ENCODE assay signal across 8 cellular contexts in the genomic region with DNA sequence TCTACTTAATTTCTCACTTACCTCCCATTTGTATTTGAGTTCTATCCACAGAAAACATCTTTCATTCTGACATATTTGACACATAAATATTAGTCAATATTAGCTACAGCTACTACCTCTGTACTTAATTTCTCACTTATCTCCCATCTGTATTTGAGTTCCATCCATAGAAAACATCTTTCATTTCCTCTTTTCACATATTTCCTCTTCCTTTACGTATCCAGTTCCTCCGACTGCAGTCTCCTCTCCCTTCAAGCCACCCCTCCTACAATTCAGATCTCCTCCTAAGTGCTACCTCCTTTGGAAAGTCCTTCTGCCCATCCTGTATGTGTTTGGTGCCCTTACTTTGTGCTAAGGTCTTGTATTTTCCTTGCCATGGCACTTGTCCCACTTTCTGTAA. TPM values are rescaled to one million over a fixed set of nuclear protein-coding genes. Genes with fewer than 3 reads are reported as not detected.
A peak's percentile ranks its signal among the peaks of the same experiment; 100 is the strongest.
DNase-seq lines count a peak whose midpoint lies in the region; ATAC-seq and TF ChIP-seq lines count a peak whose summit lies in the region.

No MANE protein-coding gene starts in this region.

- H3K9me3 ChIP-seq in BE2C, result no peaks in the 10 kb centered on the region
- H3K9me3 ChIP-seq in IMR-90 (ENCODE audit: control insufficient read depth, insufficient read depth, low read length), result no peaks in the 10 kb centered on the region

- no peaks in the 10 kb centered on the region for H3K9me3 Mint-ChIP-seq in naive B cell

- POLR2A ChIA-PET in IMR-90 (lab: Charles Lee; ENCODE audit: unreplicated experiment), result no interaction called here

- H3K4me1 ChIP-seq in BE2C (peaks cover 3% of the 10 kb centered on the region; the same call in 1 of the 2 replicates), IMR-90 (ENCODE audit: control insufficient read depth, insufficient read depth, low read length) (peaks cover 5% of the 10 kb centered on the region)

- peak overlapping the region; percentile 94 for H3K4me2 ChIP-seq in IMR-90 (ENCODE audit: low read depth, low read length)

- H3K4me1 Mint-ChIP-seq in naive B cell, result peaks cover 42 to 52% (median 48%) of the 10 kb centered on the region in 3 donors

- peak overlapping the region; percentile 97 for H3K4me3 ChIP-seq in BE2C (ENCODE audit: low read depth, low read length)
- peak overlapping the region; percentile 84; the same call in 1 of the 2 replicates for H3K4me3 ChIP-seq in IMR-90 (ENCODE audit: insufficient read depth, low read depth, low read length)
- peak overlapping the region; percentile 94 for H3K4me3 ChIP-seq in brain microvascular endothelial cell (ENCODE audit: low read depth, low read length)

- intact Hi-C loops in IMR-90 (cut with micrococcal nuclease), result loop anchor here (5.0 kb wide), 1 partner anchor 130 kb away; no protein-coding TSS in a partner anchor

- H3K4me3 Mint-ChIP-seq in naive B cell, result peak overlapping the region; percentile 4 to 100 (median 98)

- no peak overlapping the region for H3K56ac ChIP-seq in IMR-90 (ENCODE audit: extremely low read depth, insufficient read depth, low read length)

- peaks cover 3% of the 10 kb centered on the region for H3K36me3 ChIP-seq in BE2C
- H3K36me3 ChIP-seq in IMR-90 (ENCODE audit: control insufficient read depth, insufficient read depth, low read length), result peaks cover 4% of the 10 kb centered on the region
- no peaks in the 10 kb centered on the region for H3K36me3 ChIP-seq in brain microvascular endothelial cell (replicated peaks)

- peak overlapping the region; percentile 68 for H3K23ac ChIP-seq in IMR-90 (ENCODE audit: low read depth, low read length)

- TF ChIP-seq RAD21 in IMR-90 (IDR thresholded peaks at IDR 0.05; ENCODE audit: low read length), result no peak

- H2BK20ac ChIP-seq in IMR-90 (ENCODE audit: low read depth, low read length), result no peak overlapping the region

- H2BK15ac ChIP-seq in IMR-90 (ENCODE audit: low read depth, low read length), result no peak overlapping the region

- H3K27ac ChIP-seq in IMR-90 (ENCODE audit: insufficient read depth, low read length) (no peak overlapping the region), brain microvascular endothelial cell (no peak overlapping the region)

- peaks cover 0 to 7% of the 10 kb centered on the region in 2 donors for H3K36me3 Mint-ChIP-seq in naive B cell

- peak overlapping the region; percentile 51; the same call in 1 of the 2 replicates for H3K14ac ChIP-seq in IMR-90 (replicated peaks; ENCODE audit: low read depth, low read length)

- CTCF ChIA-PET in IMR-90 (lab: Yijun Ruan, JAX), result no interaction called here

- no peaks in the 10 kb centered on the region; the same call in 1 of the 2 replicates for H4K20me1 ChIP-seq in IMR-90 (ENCODE audit: insufficient read depth, low read length)

- H2AK9ac ChIP-seq in IMR-90 (replicated peaks; ENCODE audit: low read depth, low read length, poor library complexity), result no peak overlapping the region

- no peak overlapping the region for H2BK5ac ChIP-seq in IMR-90 (ENCODE audit: low read depth, low read length, poor library complexity, severe bottlenecking)

- no peak overlapping the region for H3K18ac ChIP-seq in IMR-90 (ENCODE audit: low read depth, low read length)

- 100% methylated on average over 2 of the region's 2 CpGs; no CpG with 5 or more reads in 1 of the 2 experiments for WGBS in IMR-90 (ENCODE audit: extremely low coverage in 2 of 2, insufficient read length in 1 of 2), 2 experiments

- TF ChIP-seq CTCF in BE2C (IDR thresholded peaks at IDR 0.05; ENCODE audit: low read depth, low read length) (no peak), IMR-90 (conservative IDR thresholded peaks at IDR 0.05; ENCODE audit: low read depth, low read length) (no peak), brain microvascular endothelial cell (IDR thresholded peaks at IDR 0.05; ENCODE audit: low read depth, low read length, missing control alignments) (no peak)

- H3K27me3 Mint-ChIP-seq in naive B cell, result no peaks in the 10 kb centered on the region

- H4K8ac ChIP-seq in IMR-90 (ENCODE audit: low read depth in 2 of 2, low read length in 2 of 2), result peak overlapping the region in 1 of 2 experiments; percentile 55; a peak in 1 of 4 replicates

- DNase-seq in BE2C (no peak), IMR-90 (no peak), brain microvascular endothelial cell (no peak), naive B cell (no peak), NCI-H128 (lab: John Stamatoyannopoulos, UW; ENCODE audit: unreplicated experiment) (no peak)
- no peak for DNase-seq in NK-92 treated with Interleukin-12 subunit alpha and Interleukin-12 subunit beta, amount 100 ng/mL, for 24 hours (lab: John Stamatoyannopoulos, UW)

- peak overlapping the region in 2 of 6 donors; percentile 66 to 97 for H3K27ac Mint-ChIP-seq in naive B cell

- H4K5ac ChIP-seq in IMR-90 (ENCODE audit: low read depth, low read length), result peak overlapping the region; percentile 51; the same call in 1 of the 2 replicates

- H4K91ac ChIP-seq in IMR-90 (ENCODE audit: insufficient read depth, low read depth, low read length), result peak overlapping the region; percentile 24; the same call in 1 of the 2 replicates

- peaks cover 33 to 53% of the 10 kb centered on the region in 2 experiments for H3K79me1 ChIP-seq in IMR-90 (ENCODE audit: low read depth in 1 of 2, low read length in 2 of 2)

- in situ Hi-C loops in IMR-90 (cut with MboI; ENCODE audit: low sequenced_read_pairs) (no loop called here), brain microvascular endothelial cell (cut with HindIII; ENCODE audit: low pct_ligation_motif_present, low sequenced_read_pairs) (no loop called here)

- H2AFZ ChIP-seq in IMR-90 (replicated peaks; ENCODE audit: low read length, poor library complexity), result no peak overlapping the region

- 0 out of 2 replicates have a peak overlapping the region, but pooled peaks have one; percentile 44 for H3K9ac ChIP-seq in IMR-90 (ENCODE audit: low read depth, low read length)

- ATAC-seq in IMR-90 (ENCODE audit: low read depth) (no peak), naive B cell (ENCODE audit: low read depth in 2 of 2) (no peak), GM19467 (IDR thresholded peaks at IDR 0.05; ENCODE audit: unreplicated experiment) (no peak), HG02678 (IDR thresholded peaks at IDR 0.05; ENCODE audit: unreplicated experiment) (no peak)

- H2AK5ac ChIP-seq in IMR-90 (ENCODE audit: low read depth, low read length), result no peak overlapping the region

- no peak overlapping the region for H2BK120ac ChIP-seq in IMR-90 (ENCODE audit: low read depth, low read length)

- dilution Hi-C loops in IMR-90 (cut with HindIII; ENCODE audit: low sequenced_read_pairs, unreplicated experiment), result no loop called here

- no peaks in the 10 kb centered on the region for H3K27me3 ChIP-seq in BE2C
- no peaks in the 10 kb centered on the region for H3K27me3 ChIP-seq in IMR-90 (ENCODE audit: control insufficient read depth, insufficient read depth, low read length)
- H3K27me3 ChIP-seq in brain microvascular endothelial cell (replicated peaks), result no peaks in the 10 kb centered on the region

- BruUV-seq in IMR-90 (replicated peaks; lab: Mats Ljungman, UMichigan), result no TSS peak

- no peak overlapping the region for H3K4ac ChIP-seq in IMR-90 (ENCODE audit: low read depth, low read length)

- TF ChIP-seq POLR2A in IMR-90 (IDR thresholded peaks at IDR 0.05; ENCODE audit: low read depth, low read length), result no peak

- H3K9me1 ChIP-seq in IMR-90 (ENCODE audit: insufficient read depth, low read length), result peaks cover 13% of the 10 kb centered on the region

TF ChIP-seq in IMR-90, 13 proteins besides CTCF, POLR2A, EP300 and RAD21 (continues in another document):
- TF ChIP-seq NFE2L2 (IDR thresholded peaks at IDR 0.05; ENCODE audit: low read depth, low read length) (no peak), RFX5 (IDR thresholded peaks at IDR 0.05; ENCODE audit: low read depth, low read length) (no peak), BHLHE40 (IDR thresholded peaks at IDR 0.05; ENCODE audit: low read depth, low read length) (no peak), MAFK (IDR thresholded peaks at IDR 0.05; ENCODE audit: low read depth, low read length) (no peak), ELK1 (IDR thresholded peaks at IDR 0.05; ENCODE audit: borderline replicate concordance, low read depth, low read length) (no peak), USF2 (IDR thresholded peaks at IDR 0.05; ENCODE audit: low read depth, low read length) (no peak), SMC3 (IDR thresholded peaks at IDR 0.05; ENCODE audit: low read depth, low read length) (no peak), FOS (IDR thresholded peaks at IDR 0.05; ENCODE audit: low read depth, low read length) (no peak), CHD1 (IDR thresholded peaks at IDR 0.05; ENCODE audit: low read depth, low read length) (no peak), RCOR1 (IDR thresholded peaks at IDR 0.05; ENCODE audit: insufficient replicate concordance, low read length) (no peak)

RNA-seq across cellular contexts. Expression of gene SREK1IP1, which starts 1.6 kb away (rescaled TPM):
- 12.1 TPM for polyA plus RNA-seq in BE2C (2012; ENCODE audit: insufficient read depth, insufficient read length, low read depth)
- 6.5 and 8.3 TPM in 2 replicates for total RNA-seq in IMR-90 (2012; rRNA removed)
- polyA plus RNA-seq in IMR-90 (2012; rRNA removed), result 3.3 TPM in 2 replicates
- polyA plus RNA-seq in IMR-90 (2012; cell fraction: cytosol; rRNA removed), result 1.1 TPM in 2 replicates
- polyA plus RNA-seq in IMR-90 (2012; cell fraction: nucleus; rRNA removed; ENCODE audit: low replicate concordance), result 0.74 and 1.4 TPM in 2 replicates
- polyA plus RNA-seq in naive B cell (ENCODE audit: low read depth in 6 of 6), result 10 to 100 TPM; 17.1 to 32.8 (median 26.6) TPM

RNA-seq across cellular contexts. Expression of gene CWC27, which starts 1.8 kb away (rescaled TPM):
- 25.5 TPM for polyA plus RNA-seq in BE2C (2012; ENCODE audit: insufficient read depth, insufficient read length, low read depth)
- 13.3 and 34.4 TPM in 2 replicates for total RNA-seq in IMR-90 (2012; rRNA removed)
- polyA plus RNA-seq in IMR-90 (2012; rRNA removed), result 15.3 and 17.1 TPM in 2 replicates
- 1.3 and 1.6 TPM in 2 replicates for polyA plus RNA-seq in IMR-90 (2012; cell fraction: cytosol; rRNA removed)
- 0.41 and 3.6 TPM in 2 replicates for polyA plus RNA-seq in IMR-90 (2012; cell fraction: nucleus; rRNA removed; ENCODE audit: low replicate concordance)
- polyA plus RNA-seq in naive B cell (ENCODE audit: low read depth in 6 of 6), result 10 to 100 TPM; 26.5 to 43.5 (median 35.1) TPM
